In the genomic region with DNA sequence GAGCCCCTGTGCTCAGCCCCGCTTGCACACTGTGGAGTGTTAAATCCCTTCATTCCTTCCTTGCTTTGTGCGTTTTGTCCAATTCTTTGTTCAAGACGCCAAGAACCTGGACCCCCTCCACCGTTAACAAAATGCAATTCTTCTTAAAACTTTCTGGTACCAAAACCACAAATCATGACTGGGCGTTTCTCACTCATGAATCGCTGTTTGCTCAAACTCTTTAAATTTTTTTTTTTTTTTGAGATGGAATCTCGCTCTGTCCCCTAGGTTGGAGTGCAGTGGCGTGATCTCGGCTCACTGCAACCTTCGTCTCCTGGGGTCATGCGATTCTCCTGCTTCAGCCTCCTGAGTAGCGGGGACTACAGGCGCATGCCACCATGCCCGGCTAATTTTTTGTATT, we compare ENCODE assay signal across 8 cellular contexts. TPM values are rescaled to one million over a fixed set of nuclear protein-coding genes. Genes with fewer than 3 reads are reported as not detected.
DNase-seq lines count a peak whose midpoint lies in the region; TF ChIP-seq lines count a peak whose summit lies in the region.

No MANE protein-coding gene starts in this region.

- TF ChIP-seq CTCF in kidney epithelial cell (IDR thresholded peaks at IDR 0.05; ENCODE audit: insufficient read depth, low read length, poor library complexity, severe bottlenecking) = no peak

- H3K27ac ChIP-seq in stomach smooth muscle (ENCODE audit: low read length) = no peak overlapping the region

- H3K4me1 Mint-ChIP-seq in T-helper 1 cell treated with Interleukin-12 subunit alpha and Interleukin-12 subunit beta and Interleukin-4 antibody, amounts not matched to agents 30 μg/mL and 1 μg/mL, for 36 hours (ENCODE audit: low read depth) = peaks cover 23% of the 10 kb centered on the region
- H3K4me1 Mint-ChIP-seq in activated naive CD8-positive, alpha-beta T cell treated with anti-CD3 and anti-CD28 coated beads for 36 hours = peaks cover 38% of the 10 kb centered on the region

- peak overlapping the region; percentile 82 for H3K4me3 Mint-ChIP-seq in T-helper 1 cell treated with Interleukin-12 subunit alpha and Interleukin-12 subunit beta and Interleukin-4 antibody, amounts not matched to agents 30 μg/mL and 1 μg/mL, for 36 hours
- peak overlapping the region; percentile 91 for H3K4me3 Mint-ChIP-seq in activated naive CD8-positive, alpha-beta T cell treated with anti-CD3 and anti-CD28 coated beads for 36 hours

- no peaks in the 10 kb centered on the region for H3K27me3 Mint-ChIP-seq in T-helper 1 cell treated with Interleukin-12 subunit alpha and Interleukin-12 subunit beta and Interleukin-4 antibody, amounts not matched to agents 30 μg/mL and 1 μg/mL, for 36 hours (ENCODE audit: low read depth)
- no peaks in the 10 kb centered on the region for H3K27me3 Mint-ChIP-seq in activated naive CD8-positive, alpha-beta T cell treated with anti-CD3 and anti-CD28 coated beads for 36 hours

- H3K36me3 ChIP-seq in kidney epithelial cell (ENCODE audit: control insufficient read depth, insufficient read depth, low read length) (peaks cover 6% of the 10 kb centered on the region), stomach smooth muscle (ENCODE audit: control insufficient read depth in 2 of 2, insufficient read depth in 2 of 2, low read length in 2 of 2) (peaks cover 8 to 10% of the 10 kb centered on the region in 2 donors)

- peaks cover 21% of the 10 kb centered on the region for H3K4me1 ChIP-seq in stomach smooth muscle (ENCODE audit: control insufficient read depth, insufficient read depth, low read length)

- H3K9ac ChIP-seq in stomach smooth muscle (ENCODE audit: low read length in 2 of 2) = peak overlapping the region; percentile 85 to 90

- no peaks in the 10 kb centered on the region for H3K9me3 ChIP-seq in stomach smooth muscle (ENCODE audit: control insufficient read depth in 2 of 2, low read length in 2 of 2)

- H3K4me3 ChIP-seq in kidney epithelial cell (ENCODE audit: low read depth, low read length) (peak overlapping the region; percentile 53), stomach smooth muscle (ENCODE audit: low read length in 2 of 2) (peak overlapping the region; percentile 93 to 94)

- H3K36me3 Mint-ChIP-seq in T-helper 1 cell treated with Interleukin-12 subunit alpha and Interleukin-12 subunit beta and Interleukin-4 antibody, amounts not matched to agents 30 μg/mL and 1 μg/mL, for 36 hours (ENCODE audit: low read depth) = peaks cover 37% of the 10 kb centered on the region
- peaks cover 28% of the 10 kb centered on the region for H3K36me3 Mint-ChIP-seq in activated naive CD8-positive, alpha-beta T cell treated with anti-CD3 and anti-CD28 coated beads for 36 hours

- no peak for DNase-seq in T-helper 1 cell
- no peak for DNase-seq in activated naive CD8-positive, alpha-beta T cell treated with anti-CD3 and anti-CD28 coated beads for 36 hours
- no peak for DNase-seq in kidney epithelial cell (ENCODE audit: low read depth)
- DNase-seq in NOMO-1 treated with DMSO at 0.1 percent for 48 hours (lab: John Stamatoyannopoulos, UW; ENCODE audit: unreplicated experiment) = no peak
- no peak for DNase-seq in NCI-H524 treated with DMSO at 0.1 percent for 48 hours (lab: John Stamatoyannopoulos, UW)
- DNase-seq in NCI-H226 = no peak

- no peak overlapping the region for H3K27ac Mint-ChIP-seq in T-helper 1 cell treated with Interleukin-12 subunit alpha and Interleukin-12 subunit beta and Interleukin-4 antibody, amounts not matched to agents 30 μg/mL and 1 μg/mL, for 36 hours
- no peak overlapping the region for H3K27ac Mint-ChIP-seq in activated naive CD8-positive, alpha-beta T cell treated with anti-CD3 and anti-CD28 coated beads for 36 hours

- H3K9me3 Mint-ChIP-seq in T-helper 1 cell treated with Interleukin-12 subunit alpha and Interleukin-12 subunit beta and Interleukin-4 antibody, amounts not matched to agents 30 μg/mL and 1 μg/mL, for 36 hours = peaks cover 16% of the 10 kb centered on the region
- peaks cover 1% of the 10 kb centered on the region for H3K9me3 Mint-ChIP-seq in activated naive CD8-positive, alpha-beta T cell treated with anti-CD3 and anti-CD28 coated beads for 36 hours

- H3K27me3 ChIP-seq in kidney epithelial cell (ENCODE audit: control insufficient read depth, insufficient read depth, low read length) = no peaks in the 10 kb centered on the region
- no peaks in the 10 kb centered on the region for H3K27me3 ChIP-seq in stomach smooth muscle (ENCODE audit: control insufficient read depth in 1 of 2, insufficient read depth in 2 of 2, low read length in 2 of 2)

RNA-seq across cellular contexts. Expression of a gene that starts 0.8 kb away (rescaled TPM):
- total RNA-seq in activated naive CD8-positive, alpha-beta T cell treated with anti-CD3 and anti-CD28 coated beads for 36 hours = 1 to 10 TPM in 1 of 2 experiments, under 1 TPM in 1; 0.74 to 2.6 TPM
- 2.7 and 4.2 TPM in 2 replicates for total RNA-seq in kidney epithelial cell

RNA-seq across cellular contexts. Expression of a gene that starts 17.2 kb away (rescaled TPM):
- 1 to 10 TPM; 3.9 to 4.0 TPM for total RNA-seq in activated naive CD8-positive, alpha-beta T cell treated with anti-CD3 and anti-CD28 coated beads for 36 hours
- 5.5 and 6.6 TPM in 2 replicates for total RNA-seq in kidney epithelial cell

RNA-seq across cellular contexts. Expression of a gene that starts 23.6 kb away (rescaled TPM):
- total RNA-seq in activated naive CD8-positive, alpha-beta T cell treated with anti-CD3 and anti-CD28 coated beads for 36 hours = 10 to 100 TPM; 11.6 to 12.9 TPM
- 4.3 and 5.0 TPM in 2 replicates for total RNA-seq in kidney epithelial cell
